ENCODE assay signal across 33 cellular contexts in the genomic region with DNA sequence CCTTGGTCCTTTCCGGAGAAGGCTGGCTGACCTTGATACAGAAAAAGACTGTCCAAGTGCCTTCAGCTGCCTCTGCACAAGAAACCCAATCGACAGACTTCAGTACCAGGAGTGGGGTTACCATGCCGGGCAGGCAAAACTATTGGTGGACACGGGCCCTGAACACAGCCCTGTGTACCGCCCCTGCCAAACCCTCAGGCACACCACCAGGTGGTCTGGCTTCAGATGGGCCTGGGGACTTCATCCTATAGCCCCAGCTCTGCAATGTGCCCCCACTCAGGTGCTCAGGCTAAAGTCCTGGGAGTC.
"Had no signal": no experiment of that assay in that cellular context is flagged by ENCODE, and none has a peak within 500 bp of the region (broad histone marks: within the 10 kb centered on the region; RNA-seq: fewer than 3 reads in every experiment).

No MANE protein-coding gene starts in this region.

- ATAC-seq: activated naive CD4-positive, alpha-beta T cell treated with anti-CD3 and anti-CD28 coated beads, Interleukin-2, amount 50 U/mL, for 72 hours; activated T-cell treated with anti-CD3 and anti-CD28 coated beads, Interleukin-2, amount 50 U/mL, for 72 hours; gastroesophageal sphincter; heart right ventricle; WTC11 had no signal

- H3K4me1 ChIP-seq: esophagus squamous epithelium, gastroesophageal sphincter had no signal

- H3K4me3 Mint-ChIP-seq: activated CD4-positive, alpha-beta memory T cell treated with anti-CD3 and anti-CD28 coated beads, Interleukin-2, amount 10 ng/mL, durations not matched to agents 7 days and 5 days; activated CD4-positive, alpha-beta T cell treated with anti-CD3 and anti-CD28 coated beads, Interleukin-2, amount 10 ng/mL, durations not matched to agents 7 days and 5 days; activated naive CD4-positive, alpha-beta T cell treated with anti-CD3 and anti-CD28 coated beads, Interleukin-2, amount 10 ng/mL, durations not matched to agents 7 days and 5 days; activated naive CD8-positive, alpha-beta T cell treated with anti-CD3 and anti-CD28 coated beads, Interleukin-2, amount 10 ng/mL, durations not matched to agents 7 days and 5 days; activated T-cell treated with anti-CD3 and anti-CD28 coated beads, Interleukin-2, amount 50 U/mL, for 24 hours; activated T-cell treated with anti-CD3 and anti-CD28 coated beads, Interleukin-2, amount 50 U/mL, for 72 hours; central memory CD8-positive, alpha-beta T cell; WTC11 had no signal

- H3K9me3 Mint-ChIP-seq: activated CD4-positive, alpha-beta memory T cell treated with anti-CD3 and anti-CD28 coated beads, Interleukin-2, amount 10 ng/mL, durations not matched to agents 7 days and 5 days; activated CD4-positive, alpha-beta T cell treated with anti-CD3 and anti-CD28 coated beads, Interleukin-2, amount 10 ng/mL, durations not matched to agents 7 days and 5 days; activated naive CD4-positive, alpha-beta T cell treated with anti-CD3 and anti-CD28 coated beads, Interleukin-2, amount 10 ng/mL, durations not matched to agents 7 days and 5 days; activated naive CD4-positive, alpha-beta T cell treated with anti-CD3 and anti-CD28 coated beads, Interleukin-2, amount 50 U/mL, for 72 hours; activated naive CD8-positive, alpha-beta T cell treated with anti-CD3 and anti-CD28 coated beads, Interleukin-2, amount 10 ng/mL, durations not matched to agents 7 days and 5 days; activated T-cell treated with anti-CD3 and anti-CD28 coated beads, Interleukin-2, amount 50 U/mL, for 24 hours; activated T-cell treated with anti-CD3 and anti-CD28 coated beads, Interleukin-2, amount 50 U/mL, for 72 hours; central memory CD8-positive, alpha-beta T cell; WTC11 had no signal

- H3K9me3 ChIP-seq: colonic mucosa, esophagus squamous epithelium, gastroesophageal sphincter had no signal

- H3K4me3 ChIP-seq: colonic mucosa, esophagus squamous epithelium, gastroesophageal sphincter, heart right ventricle, hepatocyte had no signal

- DNase-seq: activated CD4-positive, alpha-beta memory T cell treated with anti-CD3 and anti-CD28 coated beads, Interleukin-2, amount 10 ng/mL, durations not matched to agents 7 days and 5 days; activated CD4-positive, alpha-beta T cell treated with anti-CD3 and anti-CD28 coated beads for 1 hour; activated CD4-positive, alpha-beta T cell treated with anti-CD3 and anti-CD28 coated beads for 4 hours; activated CD4-positive, alpha-beta T cell treated with anti-CD3 and anti-CD28 coated beads, Interleukin-2, amount 10 ng/mL, durations not matched to agents 7 days and 5 days; activated CD4-positive, alpha-beta T cell treated with anti-CD3 and anti-CD28 coated beads, Interleukin-2, amount 50 U/mL, for 4 hours; activated CD8-positive, alpha-beta memory T cell treated with anti-CD3 and anti-CD28 coated beads, Interleukin-2, amount 50 U/mL, for 48 hours; activated gamma-delta T cell; activated naive CD4-positive, alpha-beta T cell; activated naive CD4-positive, alpha-beta T cell treated with anti-CD3 and anti-CD28 coated beads, Interleukin-2, amount 10 ng/mL, durations not matched to agents 7 days and 5 days; activated naive CD8-positive, alpha-beta T cell treated with anti-CD3 and anti-CD28 coated beads, Interleukin-2, amount 10 ng/mL, durations not matched to agents 7 days and 5 days; activated T-cell treated with anti-CD3 and anti-CD28 coated beads for 4 hours; activated T-cell treated with anti-CD3 and anti-CD28 coated beads, Interleukin-2, amount 50 U/mL, for 24 hours; activated T-cell treated with anti-CD3 and anti-CD28 coated beads, Interleukin-2, amount 50 U/mL, for 72 hours; anterior cingulate cortex; brain microvascular endothelial cell; colonic mucosa; effector CD8-positive, alpha-beta T cell; esophagus squamous epithelium; foreskin melanocyte; heart right ventricle; T-helper 2 cell had no signal

- H3K27ac Mint-ChIP-seq: activated CD4-positive, alpha-beta memory T cell treated with anti-CD3 and anti-CD28 coated beads, Interleukin-2, amount 10 ng/mL, durations not matched to agents 7 days and 5 days; activated CD4-positive, alpha-beta T cell treated with anti-CD3 and anti-CD28 coated beads, Interleukin-2, amount 10 ng/mL, durations not matched to agents 7 days and 5 days; activated naive CD4-positive, alpha-beta T cell treated with anti-CD3 and anti-CD28 coated beads, Interleukin-2, amount 10 ng/mL, durations not matched to agents 7 days and 5 days; activated naive CD4-positive, alpha-beta T cell treated with anti-CD3 and anti-CD28 coated beads, Interleukin-2, amount 50 U/mL, for 72 hours; activated naive CD8-positive, alpha-beta T cell treated with anti-CD3 and anti-CD28 coated beads, Interleukin-2, amount 10 ng/mL, durations not matched to agents 7 days and 5 days; activated T-cell treated with anti-CD3 and anti-CD28 coated beads, Interleukin-2, amount 50 U/mL, for 24 hours; activated T-cell treated with anti-CD3 and anti-CD28 coated beads, Interleukin-2, amount 50 U/mL, for 72 hours; WTC11 had no signal

- FAIRE-seq: astrocyte, bronchial epithelial cell, endometrium, endothelial cell of umbilical vein, TTC549 had no signal

- H3K27me3 Mint-ChIP-seq: activated CD4-positive, alpha-beta memory T cell treated with anti-CD3 and anti-CD28 coated beads, Interleukin-2, amount 10 ng/mL, durations not matched to agents 7 days and 5 days; activated CD4-positive, alpha-beta T cell treated with anti-CD3 and anti-CD28 coated beads, Interleukin-2, amount 10 ng/mL, durations not matched to agents 7 days and 5 days; activated naive CD4-positive, alpha-beta T cell treated with anti-CD3 and anti-CD28 coated beads, Interleukin-2, amount 10 ng/mL, durations not matched to agents 7 days and 5 days; activated naive CD8-positive, alpha-beta T cell treated with anti-CD3 and anti-CD28 coated beads, Interleukin-2, amount 10 ng/mL, durations not matched to agents 7 days and 5 days; activated T-cell treated with anti-CD3 and anti-CD28 coated beads, Interleukin-2, amount 50 U/mL, for 24 hours; central memory CD8-positive, alpha-beta T cell had no signal

- H3K36me3 ChIP-seq: colonic mucosa had no signal

- H3K27ac ChIP-seq: brain microvascular endothelial cell, colonic mucosa, epithelial cell of prostate, esophagus squamous epithelium, gastroesophageal sphincter, heart right ventricle, hepatocyte, VCaP had no signal

- H3K4me1 Mint-ChIP-seq: activated CD4-positive, alpha-beta memory T cell treated with anti-CD3 and anti-CD28 coated beads, Interleukin-2, amount 10 ng/mL, durations not matched to agents 7 days and 5 days; WTC11 had no signal

- H3K27me3 ChIP-seq: brain microvascular endothelial cell, colonic mucosa, esophagus squamous epithelium, gastroesophageal sphincter, heart right ventricle, hepatocyte had no signal
